8 cellular contexts compared by ENCODE assay signal in genomic region chr1:94541175-94542087, GRCh38. TPM values are rescaled to one million over a fixed set of nuclear protein-coding genes. Genes with fewer than 3 reads are reported as not detected.
DNase-seq lines count a peak whose midpoint lies in the region; ATAC-seq and TF ChIP-seq lines count a peak whose summit lies in the region.

Gene F3, minus strand, starts transcription at chr1:94541759. Its CDS starts 123 bp downstream, at chr1:94541636.

- peak within 1 kb of the TSS; percentile 64 for H3K27ac Mint-ChIP-seq in activated CD4-positive, alpha-beta T cell treated with anti-CD3 and anti-CD28 coated beads, Interleukin-2, amount 10 ng/mL, durations not matched to agents 24 days and 14 days

- peaks cover 11% of the 10 kb centered on the region for H3K4me1 Mint-ChIP-seq in activated CD4-positive, alpha-beta T cell treated with anti-CD3 and anti-CD28 coated beads, Interleukin-2, amount 10 ng/mL, durations not matched to agents 24 days and 14 days

- no peaks in the 10 kb centered on the region for H3K36me3 ChIP-seq in liver (ENCODE audit: control insufficient read depth in 4 of 4, insufficient read depth in 3 of 4, low read depth in 1 of 4, low read length in 3 of 4)

- H3K36me3 Mint-ChIP-seq in activated CD4-positive, alpha-beta T cell treated with anti-CD3 and anti-CD28 coated beads, Interleukin-2, amount 10 ng/mL, durations not matched to agents 24 days and 14 days (ENCODE audit: low read depth), result no peaks in the 10 kb centered on the region

- no peaks in the 10 kb centered on the region for H3K9me3 ChIP-seq in liver (ENCODE audit: control insufficient read depth in 4 of 4, low read length in 3 of 4)

- no peak for TF ChIP-seq CTCF in GM12875 (IDR thresholded peaks at IDR 0.05; ENCODE audit: borderline replicate concordance, insufficient read depth, low read depth, low read length)
- TF ChIP-seq CTCF in liver (IDR thresholded peaks at IDR 0.05; ENCODE audit: low read depth, low read length, missing input control), result no peak

- no peaks in the 10 kb centered on the region for H3K9me3 Mint-ChIP-seq in activated CD4-positive, alpha-beta T cell treated with anti-CD3 and anti-CD28 coated beads, Interleukin-2, amount 10 ng/mL, durations not matched to agents 24 days and 14 days

- 1% methylated on average over 96 of the region's 96 CpGs for WGBS in liver

- peak within 1 kb of the TSS; percentile 53 to 68 for H3K9ac ChIP-seq in liver (ENCODE audit: low read depth in 1 of 2, low read length in 2 of 2)

- peak within 1 kb of the TSS; percentile 62 to 81 for H3K27ac ChIP-seq in liver (ENCODE audit: low read depth in 1 of 2, low read length in 2 of 2)

- H3K27me3 Mint-ChIP-seq in activated CD4-positive, alpha-beta T cell treated with anti-CD3 and anti-CD28 coated beads, Interleukin-2, amount 10 ng/mL, durations not matched to agents 24 days and 14 days, result peaks cover 67% of the 10 kb centered on the region

- peak; percentile 49 for DNase-seq in NCI-H1694 treated with DMSO at 0.1 percent for 48 hours (lab: John Stamatoyannopoulos, UW)
- peak; percentile 90 for DNase-seq in activated CD4-positive, alpha-beta T cell treated with anti-CD3 and anti-CD28 coated beads, Interleukin-2, amount 10 ng/mL, durations not matched to agents 24 days and 14 days
- peak; percentile 87 for DNase-seq in dermis blood vessel endothelial cell
- peak; percentile 77 for DNase-seq in stimulated activated CD4-positive, alpha-beta T cell treated with anti-CD3 and anti-CD28 coated beads, Interleukin-2, amount 100 ng/mL, for 4 hours (ENCODE audit: low read depth)
- DNase-seq in OCI-M2 (lab: John Stamatoyannopoulos, UW; ENCODE audit: unreplicated experiment), result no peak

- no peaks in the 10 kb centered on the region for H3K27me3 ChIP-seq in liver (ENCODE audit: control insufficient read depth in 4 of 4, insufficient read depth in 4 of 4, low read length in 3 of 4)

- H3K4me3 Mint-ChIP-seq in activated CD4-positive, alpha-beta T cell treated with anti-CD3 and anti-CD28 coated beads, Interleukin-2, amount 10 ng/mL, durations not matched to agents 24 days and 14 days, result peak within 1 kb of the TSS; percentile 88

- H3K4me1 ChIP-seq in liver (ENCODE audit: control insufficient read depth in 4 of 4, insufficient read depth in 4 of 4, low read length in 3 of 4), result peaks cover 2 to 15% (median 6%) of the 10 kb centered on the region in 4 donors

- peak within 1 kb of the TSS; percentile 38 for H3K4me3 ChIP-seq in GM12875 (ENCODE audit: low read depth, low read length)
- peak within 1 kb of the TSS; percentile 61 to 79 (median 75) for H3K4me3 ChIP-seq in liver (ENCODE audit: low read depth in 1 of 3, low read length in 3 of 3)

- peak; percentile 82 for ATAC-seq in HG02623 (IDR thresholded peaks at IDR 0.05; ENCODE audit: unreplicated experiment)

- intact Hi-C loops in activated CD4-positive, alpha-beta T cell treated with anti-CD3 and anti-CD28 coated beads, Interleukin-2, amount 10 ng/mL, durations not matched to agents 24 days and 14 days (cut with micrococcal nuclease), result no loop called here

- TF ChIP-seq RAD21 in liver (IDR thresholded peaks at IDR 0.05), result no peak

TF ChIP-seq in liver, 16 proteins besides CTCF, POLR2A, EP300 and RAD21:
- TF ChIP-seq REST (IDR thresholded peaks at IDR 0.05), result peak; percentile 57
- TF ChIP-seq YY1 (IDR thresholded peaks at IDR 0.05), result no peak
- no peak for TF ChIP-seq NR2F2 (IDR thresholded peaks at IDR 0.05)
- TF ChIP-seq JUND (IDR thresholded peaks at IDR 0.05), result peak; percentile 95 to 97
- TF ChIP-seq TAF1 (conservative IDR thresholded peaks at IDR 0.05), result peak; percentile 37
- TF ChIP-seq RXRA (IDR thresholded peaks at IDR 0.05), result no peak
- TF ChIP-seq SP1 (IDR thresholded peaks at IDR 0.05), result no peak
- no peak for TF ChIP-seq HNF4A (conservative IDR thresholded peaks at IDR 0.05)
- no peak for TF ChIP-seq FOXA2 (IDR thresholded peaks at IDR 0.05)
- TF ChIP-seq ZBTB33 (IDR thresholded peaks at IDR 0.05), result no peak
- TF ChIP-seq MAX (IDR thresholded peaks at IDR 0.05), result no peak
- no peak for TF ChIP-seq GABPA (IDR thresholded peaks at IDR 0.05 in 1 of 2, conservative IDR thresholded peaks at IDR 0.05 in 1 of 2)
- no peak for TF ChIP-seq FOXA1 (IDR thresholded peaks at IDR 0.05)
- TF ChIP-seq HNF4G (IDR thresholded peaks at IDR 0.05), result no peak
- TF ChIP-seq EGR1 (IDR thresholded peaks at IDR 0.05; ENCODE audit: low read depth in 2 of 2), result peak in 1 of 2 donors; percentile 30
- TF ChIP-seq ATF3 (IDR thresholded peaks at IDR 0.05), result peak; percentile 83

RNA-seq across cellular contexts. Expression of gene F3, which starts in this region (rescaled TPM):
- 0.07 and 0.33 TPM in 2 replicates for total RNA-seq in activated CD4-positive, alpha-beta T cell treated with anti-CD3 and anti-CD28 coated beads, Interleukin-2, amount 10 ng/mL, durations not matched to agents 24 days and 14 days
- total RNA-seq in dermis blood vessel endothelial cell (3.3 and 3.4 TPM in 2 replicates), liver (1 to 10 TPM; 1.0 to 2.7 TPM)
- polyA plus RNA-seq in liver, result 1 to 10 TPM; 1.1 to 1.6 TPM

Comparison
In these comparisons a context has a peak if more than half of its experiments do, and no peak if none do; other contexts are left out.
1. Peak in DNase-seq in activated CD4-positive, alpha-beta T cell treated with anti-CD3 and anti-CD28 coated beads, Interleukin-2, amount 10 ng/mL, durations not matched to agents 24 days and 14 days; RNA of the gene not detected or under 1 TPM.